ENCODE assay signal across 7 cellular contexts in genomic region chr2:160210599-160211138, GRCh38. TPM values are rescaled to one million over a fixed set of nuclear protein-coding genes. Genes with fewer than 3 reads are reported as not detected.
DNase-seq lines count a peak whose midpoint lies in the region; ATAC-seq and TF ChIP-seq lines count a peak whose summit lies in the region.

No MANE protein-coding gene starts in this region.

- H3K4me2 ChIP-seq in mesenchymal stem cell (ENCODE audit: low read length, poor library complexity, severe bottlenecking), result no peak overlapping the region

- H3K27me3 ChIP-seq in H7 (ENCODE audit: control insufficient read depth, insufficient read depth, low read length) (no peaks in the 10 kb centered on the region), mesenchymal stem cell (ENCODE audit: control insufficient read depth in 1 of 2, insufficient read depth in 1 of 2, low read length in 2 of 2) (no peaks in the 10 kb centered on the region)

- peak; percentile 87 for TF ChIP-seq CTCF in GM13976 (IDR thresholded peaks at IDR 0.05; ENCODE audit: borderline replicate concordance, control extremely low read depth, extremely low read depth, insufficient read depth, missing control alignments)
- TF ChIP-seq CTCF in choroid plexus epithelial cell (conservative IDR thresholded peaks at IDR 0.05; ENCODE audit: low read depth, low read length), result peak; percentile 88

- peak; percentile 57 to 64 for ATAC-seq in activated CD4-positive, CD25-positive, alpha-beta regulatory T cell treated with anti-CD3 and anti-CD28 coated beads, Interleukin-2, amount 50 U/mL, for 24 hours

- no peak overlapping the region for H3K14ac ChIP-seq in mesenchymal stem cell (ENCODE audit: low read length in 2 of 2)

- H2BK12ac ChIP-seq in mesenchymal stem cell (ENCODE audit: low read length in 2 of 2), result no peak overlapping the region

- H3K4me3 ChIP-seq in H7 (ENCODE audit: insufficient read depth, low read depth, low read length) (no peak overlapping the region), choroid plexus epithelial cell (ENCODE audit: low read depth, low read length) (no peak overlapping the region), mesenchymal stem cell (ENCODE audit: insufficient read depth in 1 of 2, low read depth in 1 of 2, low read length in 2 of 2) (no peak overlapping the region)

- DNase-seq in GM13976 (ENCODE audit: low spot score), result peak; percentile 75
- peak; percentile 77 for DNase-seq in H7
- peak; percentile 57 for DNase-seq in M059J (ENCODE audit: low read depth)
- DNase-seq in choroid plexus epithelial cell (ENCODE audit: low read depth), result peak; percentile 76
- DNase-seq in mesenchymal stem cell, result no peak
- peak; percentile 85 for DNase-seq in stimulated activated CD8-positive, alpha-beta memory T cell treated with anti-CD3 and anti-CD28 coated beads, Interleukin-4, amount 100 ng/mL, for 48 hours

- peak overlapping the region; percentile 72 for H2AK5ac ChIP-seq in mesenchymal stem cell (ENCODE audit: low read length, severe bottlenecking)

- no peak overlapping the region for H2BK15ac ChIP-seq in mesenchymal stem cell (ENCODE audit: low read depth, poor library complexity, severe bottlenecking)

- peaks cover 2% of the 10 kb centered on the region for H3K79me1 ChIP-seq in mesenchymal stem cell (replicated peaks; ENCODE audit: low read length, poor library complexity, severe bottlenecking)

- 68% methylated on average over 8 of the region's 11 CpGs for WGBS in mesenchymal stem cell

- peaks cover 16% of the 10 kb centered on the region for H3K4me1 ChIP-seq in mesenchymal stem cell (ENCODE audit: control insufficient read depth, insufficient read depth, low read depth, low read length)

- H3K4ac ChIP-seq in mesenchymal stem cell (ENCODE audit: low read depth in 1 of 2, low read length in 2 of 2), result no peak overlapping the region

- peak overlapping the region; percentile 91 for H3K27ac ChIP-seq in mesenchymal stem cell (ENCODE audit: low read length, poor library complexity, severe bottlenecking)

- no peak overlapping the region for H3K9ac ChIP-seq in mesenchymal stem cell (ENCODE audit: low read length)

- in situ Hi-C loops in GM13976 (cut with MboI; ENCODE audit: low sequenced_read_pairs, unreplicated experiment), result no loop called here

- H3K23ac ChIP-seq in mesenchymal stem cell (ENCODE audit: low read length in 2 of 2), result no peak overlapping the region

- H3K36me3 ChIP-seq in H7 (replicated peaks; ENCODE audit: control insufficient read depth, insufficient read depth, low read length) (no peaks in the 10 kb centered on the region), mesenchymal stem cell (ENCODE audit: control insufficient read depth in 1 of 2, insufficient read depth in 2 of 2, low read depth in 1 of 2, low read length in 2 of 2) (no peaks in the 10 kb centered on the region)

- H2BK5ac ChIP-seq in mesenchymal stem cell (ENCODE audit: low read depth, low read length, poor library complexity, severe bottlenecking), result peak overlapping the region; percentile 5

- peak overlapping the region; percentile 39 for H2BK120ac ChIP-seq in mesenchymal stem cell (ENCODE audit: low read depth, low read length)

- H2AFZ ChIP-seq in mesenchymal stem cell (ENCODE audit: low read depth, low read length), result no peak overlapping the region

- H3K18ac ChIP-seq in mesenchymal stem cell (ENCODE audit: low read depth in 1 of 2, low read length in 2 of 2), result no peak overlapping the region

- no peak overlapping the region for H4K8ac ChIP-seq in mesenchymal stem cell (ENCODE audit: low read length)

- H4K91ac ChIP-seq in mesenchymal stem cell (ENCODE audit: low read length), result no peak overlapping the region

- no peaks in the 10 kb centered on the region for H3K9me3 ChIP-seq in mesenchymal stem cell (ENCODE audit: control insufficient read depth, low read length)

RNA-seq across cellular contexts. Expression of gene ITGB6, which starts 10.6 kb away (rescaled TPM):
- not detected in 2 replicates for total RNA-seq in H7 (2014; rRNA removed; shearing (Covaris generic))
- 0.49 and 1.6 TPM in 2 replicates for total RNA-seq in M059J (2014; rRNA removed; shearing (Covaris generic))
- 0.01 TPM for polyA plus RNA-seq in mesenchymal stem cell (2013, experiment 1 of 2)
- polyA plus RNA-seq in mesenchymal stem cell (2013, experiment 2 of 2), result 0.01 TPM
